Comparison of ENCODE assay signal across 8 cellular contexts in the genomic region with DNA sequence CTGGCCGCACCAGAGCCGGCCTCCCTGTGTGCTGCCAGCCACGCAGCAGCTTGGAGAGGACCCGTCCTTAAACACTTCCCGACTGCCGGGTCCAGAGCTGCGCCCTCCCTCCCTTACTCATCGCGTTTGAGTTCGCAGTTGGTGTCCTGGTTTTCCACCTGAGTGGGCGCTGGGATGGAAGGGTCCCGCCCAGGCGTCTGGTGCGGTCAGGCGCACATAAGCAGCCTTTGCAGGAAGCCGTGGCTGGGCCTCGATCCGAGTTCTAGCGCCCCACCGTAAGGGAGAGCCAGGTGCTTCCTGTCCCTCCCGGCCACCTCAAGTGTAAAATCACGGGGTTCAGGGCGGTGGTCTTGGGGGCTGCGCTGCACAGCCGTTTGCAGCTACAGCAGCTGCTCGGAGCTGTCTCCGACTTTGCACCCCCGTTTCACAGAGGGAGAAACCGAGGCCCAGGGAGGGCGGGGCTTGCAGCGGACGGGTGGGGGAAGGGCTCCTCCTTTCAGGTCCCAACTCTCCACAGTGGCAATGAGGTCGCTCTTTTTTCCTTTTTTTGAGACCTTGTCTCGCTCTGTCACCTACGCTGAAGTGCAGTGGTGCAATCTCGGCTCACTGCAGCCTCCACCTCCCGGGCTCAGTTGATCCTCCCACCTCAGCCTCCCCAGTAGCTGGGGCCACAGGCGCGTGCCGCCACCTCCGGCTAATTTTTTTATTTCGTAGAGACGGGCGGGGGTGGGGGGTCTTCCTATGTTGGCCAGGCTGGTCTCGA. TPM values are rescaled to one million over a fixed set of nuclear protein-coding genes. Genes with fewer than 3 reads are reported as not detected.
DNase-seq lines count a peak whose midpoint lies in the region; ATAC-seq and TF ChIP-seq lines count a peak whose summit lies in the region.

No MANE protein-coding gene starts in this region.

- no peaks in the 10 kb centered on the region for H3K9me3 ChIP-seq in DOHH2 (ENCODE audit: control insufficient read depth, insufficient read depth, low read length)
- no peaks in the 10 kb centered on the region for H3K9me3 ChIP-seq in effector memory CD4-positive, alpha-beta T cell (ENCODE audit: control insufficient read depth, low read length)
- H3K9me3 ChIP-seq in prostate gland: no peaks in the 10 kb centered on the region

- no peak for TF ChIP-seq POLR2A in prostate gland (IDR thresholded peaks at IDR 0.05)

- 0 out of 2 replicates have a peak, but pooled peaks cover 4% of the 10 kb centered on the region for H4K20me1 ChIP-seq in DOHH2 (ENCODE audit: control insufficient read depth, insufficient read depth, low read depth, low read length)

- peak overlapping the region; percentile 83 for H3K4me3 ChIP-seq in DOHH2 (ENCODE audit: low read length)
- H3K4me3 ChIP-seq in effector memory CD4-positive, alpha-beta T cell (ENCODE audit: insufficient read depth, low read depth, low read length, poor library complexity, severe bottlenecking): peak overlapping the region; percentile 54
- peak overlapping the region; percentile 49 to 57 for H3K4me3 ChIP-seq in prostate gland

- H3K27ac ChIP-seq in DOHH2 (ENCODE audit: low read depth, low read length) (peak overlapping the region; percentile 57), prostate gland (no peak overlapping the region)
- no peak overlapping the region for H3K27ac ChIP-seq in effector memory CD4-positive, alpha-beta T cell (ENCODE audit: insufficient read depth, low read length, poor library complexity, severe bottlenecking)

- peaks cover 31% of the 10 kb centered on the region for H3K4me1 ChIP-seq in DOHH2 (ENCODE audit: control insufficient read depth, low read length)
- H3K4me1 ChIP-seq in effector memory CD4-positive, alpha-beta T cell (ENCODE audit: control insufficient read depth, insufficient read depth, low read length, poor library complexity, severe bottlenecking): peaks cover 22% of the 10 kb centered on the region
- H3K4me1 ChIP-seq in prostate gland (replicated peaks): peaks cover 4% of the 10 kb centered on the region

- H3K27me3 ChIP-seq in DOHH2 (ENCODE audit: control insufficient read depth, low read length) (no peaks in the 10 kb centered on the region), prostate gland (replicated peaks; ENCODE audit: insufficient read depth) (no peaks in the 10 kb centered on the region)
- no peaks in the 10 kb centered on the region for H3K27me3 ChIP-seq in effector memory CD4-positive, alpha-beta T cell (replicated peaks; ENCODE audit: control insufficient read depth, insufficient read depth, low read length, poor library complexity, severe bottlenecking)

- WGBS in prostate gland: 62% methylated on average over 42 of the region's 45 CpGs

- no peaks in the 10 kb centered on the region for H3K9me2 ChIP-seq in DOHH2 (replicated peaks; ENCODE audit: control insufficient read depth, low read length)

- peak overlapping the region; percentile 58 for H3K4me2 ChIP-seq in DOHH2 (ENCODE audit: low read length)

- DNase-seq in NCI-H69 (lab: John Stamatoyannopoulos, UW) (peak; percentile 52), prostate gland (ENCODE audit: low spot score) (no peak), SKM-1 (lab: John Stamatoyannopoulos, UW; ENCODE audit: unreplicated experiment) (no peak), COR-L47 (lab: John Stamatoyannopoulos, UW) (no peak)
- no peak for DNase-seq in effector memory CD4-positive, alpha-beta T cell

- TF ChIP-seq CTCF in DOHH2 (IDR thresholded peaks at IDR 0.05; ENCODE audit: low read depth, low read length, poor library complexity, severe bottlenecking) (no peak), prostate gland (IDR thresholded peaks at IDR 0.05) (no peak)

- intact Hi-C loops in prostate gland (cut with DNase I): no loop called here

- H3K36me3 ChIP-seq in DOHH2 (ENCODE audit: control insufficient read depth, low read length) (peaks cover 10% of the 10 kb centered on the region), prostate gland (no peaks in the 10 kb centered on the region)
- H3K36me3 ChIP-seq in effector memory CD4-positive, alpha-beta T cell (ENCODE audit: control insufficient read depth, insufficient read depth, low read length): no peaks in the 10 kb centered on the region

- peaks cover 7% of the 10 kb centered on the region for H3F3A ChIP-seq in DOHH2 (ENCODE audit: control insufficient read depth, insufficient read depth)

- H3K79me2 ChIP-seq in DOHH2 (ENCODE audit: control insufficient read depth, low read length): peaks cover 40% of the 10 kb centered on the region

- ATAC-seq in GM21529 (IDR thresholded peaks at IDR 0.05; ENCODE audit: unreplicated experiment) (no peak), GM19324 (IDR thresholded peaks at IDR 0.05; ENCODE audit: low FRiP score, unreplicated experiment) (no peak)

RNA-seq across cellular contexts. Expression of a gene that starts 51.3 kb away (rescaled TPM):
- total RNA-seq in prostate gland: under 1 TPM in 1 of 2 donors, not detected in 1; 0.68 TPM

RNA-seq across cellular contexts. Expression of a gene that starts 59.5 kb away (rescaled TPM):
- 1 to 10 TPM in 1 of 2 donors, under 1 TPM in 1; 0.32 to 8.2 TPM for total RNA-seq in prostate gland
